ENCODE assay signal across 14 cellular contexts in genomic region chr11:114102993-114103896, GRCh38.
DNase-seq lines count a peak whose midpoint lies in the region; ATAC-seq and TF ChIP-seq lines count a peak whose summit lies in the region.
"Had no signal": no experiment of that assay in that cellular context is flagged by ENCODE, and none has a peak within 500 bp of the region (broad histone marks: within the 10 kb centered on the region; RNA-seq: fewer than 3 reads in every experiment).

No MANE protein-coding gene starts in this region.

- peak overlapping the region; percentile 58 for H3K27ac Mint-ChIP-seq in activated T-cell treated with anti-CD3 and anti-CD28 coated beads, Interleukin-2, amount 50 U/mL, for 24 hours
- H3K27ac Mint-ChIP-seq in stimulated activated naive CD8-positive, alpha-beta T cell treated with anti-CD3 and anti-CD28 coated beads, Interleukin-15, Interleukin-2, amounts not matched to agents 100 ng/mL and 50 ng/mL, for 24 hours = peak overlapping the region; percentile 51

- no peaks in the 10 kb centered on the region for H3K36me3 ChIP-seq in effector memory CD4-positive, alpha-beta T cell (ENCODE audit: control insufficient read depth, insufficient read depth, low read length)
- H3K36me3 ChIP-seq: SJSA1 had no signal

- DNase-seq in activated T-cell treated with anti-CD3 and anti-CD28 coated beads, Interleukin-2, amount 50 U/mL, for 24 hours = no peak
- DNase-seq in activated T-cell treated with anti-CD3 and anti-CD28 coated beads, Interleukin-2, amount 50 U/mL, for 1 hour = no peak
- no peak for DNase-seq in effector memory CD4-positive, alpha-beta T cell
- DNase-seq in NCI-H748 (lab: John Stamatoyannopoulos, UW; ENCODE audit: unreplicated experiment) = no peak
- DNase-seq: ACHN, KBM-7, NCI-H1417 treated with DMSO at 0.1 percent for 48 hours, NCI-H345 had no signal

- peaks cover 40% of the 10 kb centered on the region for H3K4me1 Mint-ChIP-seq in activated T-cell treated with anti-CD3 and anti-CD28 coated beads, Interleukin-2, amount 50 U/mL, for 24 hours (ENCODE audit: low read depth)
- peaks cover 37% of the 10 kb centered on the region for H3K4me1 Mint-ChIP-seq in stimulated activated naive CD8-positive, alpha-beta T cell treated with anti-CD3 and anti-CD28 coated beads, Interleukin-15, Interleukin-2, amounts not matched to agents 100 ng/mL and 50 ng/mL, for 24 hours (ENCODE audit: low read depth)

- ATAC-seq in HG02970 (IDR thresholded peaks at IDR 0.05; ENCODE audit: low FRiP score, unreplicated experiment) (no peak), GM19455 (IDR thresholded peaks at IDR 0.05; ENCODE audit: unreplicated experiment) (no peak)
- ATAC-seq: left colon had no signal

- H3K4me3 ChIP-seq in effector memory CD4-positive, alpha-beta T cell (ENCODE audit: insufficient read depth, low read depth, low read length, poor library complexity, severe bottlenecking) = no peak overlapping the region
- H3K4me3 ChIP-seq: SJSA1 had no signal

- no peak overlapping the region for H3K4me3 Mint-ChIP-seq in activated T-cell treated with anti-CD3 and anti-CD28 coated beads, Interleukin-2, amount 50 U/mL, for 24 hours
- H3K4me3 Mint-ChIP-seq in stimulated activated naive CD8-positive, alpha-beta T cell treated with anti-CD3 and anti-CD28 coated beads, Interleukin-15, Interleukin-2, amounts not matched to agents 100 ng/mL and 50 ng/mL, for 24 hours = peak overlapping the region; percentile 26

- H3K36me3 Mint-ChIP-seq in activated T-cell treated with anti-CD3 and anti-CD28 coated beads, Interleukin-2, amount 50 U/mL, for 24 hours (ENCODE audit: low read depth) = no peaks in the 10 kb centered on the region
- H3K36me3 Mint-ChIP-seq in stimulated activated naive CD8-positive, alpha-beta T cell treated with anti-CD3 and anti-CD28 coated beads, Interleukin-15, Interleukin-2, amounts not matched to agents 100 ng/mL and 50 ng/mL, for 24 hours (ENCODE audit: low read depth) = no peaks in the 10 kb centered on the region

- no peaks in the 10 kb centered on the region for H3K27me3 Mint-ChIP-seq in activated T-cell treated with anti-CD3 and anti-CD28 coated beads, Interleukin-2, amount 50 U/mL, for 24 hours
- no peaks in the 10 kb centered on the region for H3K27me3 Mint-ChIP-seq in stimulated activated naive CD8-positive, alpha-beta T cell treated with anti-CD3 and anti-CD28 coated beads, Interleukin-15, Interleukin-2, amounts not matched to agents 100 ng/mL and 50 ng/mL, for 24 hours

- no peaks in the 10 kb centered on the region for H3K9me3 Mint-ChIP-seq in activated T-cell treated with anti-CD3 and anti-CD28 coated beads, Interleukin-2, amount 50 U/mL, for 24 hours
- H3K9me3 Mint-ChIP-seq in stimulated activated naive CD8-positive, alpha-beta T cell treated with anti-CD3 and anti-CD28 coated beads, Interleukin-15, Interleukin-2, amounts not matched to agents 100 ng/mL and 50 ng/mL, for 24 hours = no peaks in the 10 kb centered on the region

- no peak for TF ChIP-seq CTCF in VCaP (conservative IDR thresholded peaks at IDR 0.05)

- peaks cover 29% of the 10 kb centered on the region for H3K4me1 ChIP-seq in effector memory CD4-positive, alpha-beta T cell (ENCODE audit: control insufficient read depth, insufficient read depth, low read length, poor library complexity, severe bottlenecking)
- H3K4me1 ChIP-seq: SJSA1 had no signal

- no peaks in the 10 kb centered on the region for H3K27me3 ChIP-seq in effector memory CD4-positive, alpha-beta T cell (replicated peaks; ENCODE audit: control insufficient read depth, insufficient read depth, low read length, poor library complexity, severe bottlenecking)
- H3K27me3 ChIP-seq: SJSA1 had no signal

- H3K27ac ChIP-seq in VCaP = peak overlapping the region; percentile 7; the same call in 1 of the 2 replicates
- H3K27ac ChIP-seq in effector memory CD4-positive, alpha-beta T cell (ENCODE audit: insufficient read depth, low read length, poor library complexity, severe bottlenecking) = peak overlapping the region; percentile 16
- H3K27ac ChIP-seq: SJSA1 had no signal

- H3K9me3 ChIP-seq in effector memory CD4-positive, alpha-beta T cell (ENCODE audit: control insufficient read depth, low read length) = no peaks in the 10 kb centered on the region
- H3K9me3 ChIP-seq: SJSA1 had no signal
